17 cellular contexts compared by ENCODE assay signal in the genomic region with DNA sequence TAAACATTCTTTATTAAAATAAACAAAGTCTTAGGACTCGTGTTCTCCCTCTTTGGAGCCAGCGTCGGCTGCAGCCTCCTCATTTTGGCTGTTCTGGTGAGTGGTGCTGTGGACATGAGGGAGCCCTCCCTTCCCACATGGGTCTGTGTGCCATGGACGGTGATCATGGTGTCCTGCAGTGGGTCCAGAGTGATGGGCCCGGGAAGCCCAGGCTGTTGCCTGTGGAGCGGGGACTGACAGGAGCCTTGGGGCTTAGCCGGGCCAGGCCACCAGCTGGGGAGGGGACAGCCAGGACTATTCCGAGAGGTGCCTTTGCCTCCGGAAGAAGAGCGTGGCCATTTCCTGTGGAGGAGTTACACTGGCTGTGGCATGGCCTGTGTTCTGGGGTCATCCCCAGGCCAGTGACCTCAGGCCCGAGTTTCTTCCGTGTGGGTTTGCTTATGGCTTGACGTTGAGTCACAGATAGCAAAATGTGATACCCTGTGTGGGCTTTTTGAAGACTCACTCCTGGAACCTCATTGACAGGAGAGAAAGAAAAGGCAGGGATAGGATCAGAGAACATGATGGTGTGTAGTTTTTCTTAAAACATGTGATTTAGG.
A peak's percentile ranks its signal among the peaks of the same experiment; 100 is the strongest.
DNase-seq lines count a peak whose midpoint lies in the region; ATAC-seq and TF ChIP-seq lines count a peak whose summit lies in the region.
"Had no signal": no experiment of that assay in that cellular context is flagged by ENCODE, and none has a peak within 500 bp of the region (broad histone marks: within the 10 kb centered on the region; RNA-seq: fewer than 3 reads in every experiment).

No MANE protein-coding gene starts in this region.

- DNase-seq in CD14-positive monocyte (ENCODE audit: low spot score) = no peak
- DNase-seq in GM23338 (ENCODE audit: low spot score) = no peak
- DNase-seq in mucosa of descending colon = peak in 2 of 3 donors; percentile 13 to 43
- no peak for DNase-seq in LoVo (ENCODE audit: low spot score)
- DNase-seq in NCI-H526 treated with DMSO at 0.1 percent for 48 hours (lab: John Stamatoyannopoulos, UW) = no peak
- no peak for DNase-seq in NCI-H446 treated with DMSO at 0.1 percent for 48 hours (lab: John Stamatoyannopoulos, UW)
- DNase-seq: activated CD4-positive, alpha-beta T cell treated with anti-CD3 and anti-CD28 coated beads for 1 hour; activated T-cell treated with anti-CD3 and anti-CD28 coated beads, Interleukin-2, amount 50 U/mL, for 48 hours; anterior cingulate cortex; Caco-2; foreskin melanocyte; KBM-7; naive thymus-derived CD8-positive, alpha-beta T cell; NCI-H1048 had no signal

- H3K36me3 Mint-ChIP-seq in CD14-positive monocyte = peaks cover 89 to 99% of the 10 kb centered on the region in 2 donors
- H3K36me3 Mint-ChIP-seq in GM23338 (ENCODE audit: low read depth) = peaks cover 98% of the 10 kb centered on the region
- peaks cover 98% of the 10 kb centered on the region for H3K36me3 Mint-ChIP-seq in activated T-helper 17 cell treated with anti-CD3 and anti-CD28 coated beads, Interleukin-2, amount 50 U/mL, for 72 hours (ENCODE audit: low read depth)

- H2AFZ ChIP-seq in GM23338 = no peak overlapping the region

- no peaks in the 10 kb centered on the region for H3K9me3 ChIP-seq in mucosa of descending colon
- H3K9me3 ChIP-seq: Caco-2 had no signal

- no peaks in the 10 kb centered on the region for H3K9me3 Mint-ChIP-seq in CD14-positive monocyte
- peaks cover 6% of the 10 kb centered on the region; the same call in 2 of the 3 replicates for H3K9me3 Mint-ChIP-seq in GM23338
- no peaks in the 10 kb centered on the region for H3K9me3 Mint-ChIP-seq in activated T-helper 17 cell treated with anti-CD3 and anti-CD28 coated beads, Interleukin-2, amount 50 U/mL, for 72 hours
- H3K9me3 Mint-ChIP-seq: naive thymus-derived CD8-positive, alpha-beta T cell; T-helper 1 cell treated with Interleukin-12 subunit alpha and Interleukin-12 subunit beta and Interleukin-4 antibody, amounts not matched to agents 30 μg/mL and 1 μg/mL, for 36 hours had no signal

- H3K4me1 ChIP-seq in GM23338 (ENCODE audit: insufficient read depth) (peaks cover 14% of the 10 kb centered on the region), mucosa of descending colon (ENCODE audit: low read depth) (no peaks in the 10 kb centered on the region)
- H3K4me1 ChIP-seq: Caco-2 had no signal

- no peaks in the 10 kb centered on the region for H3K9me2 ChIP-seq in GM23338 (ENCODE audit: insufficient read depth)

- H3K27me3 Mint-ChIP-seq in CD14-positive monocyte (ENCODE audit: low read depth in 3 of 3) (peaks cover 0 to 5% (median 3%) of the 10 kb centered on the region in 3 donors), GM23338 (ENCODE audit: insufficient read depth, low read depth, poor library complexity) (peaks cover 70% of the 10 kb centered on the region)
- H3K27me3 Mint-ChIP-seq in activated T-helper 17 cell treated with anti-CD3 and anti-CD28 coated beads, Interleukin-2, amount 50 U/mL, for 72 hours = no peaks in the 10 kb centered on the region
- H3K27me3 Mint-ChIP-seq: naive thymus-derived CD8-positive, alpha-beta T cell had no signal

- H3K4me3 ChIP-seq in GM23338 (no peak overlapping the region), mucosa of descending colon (no peak overlapping the region)

- H3K27me3 ChIP-seq in GM23338 (ENCODE audit: insufficient read depth) = no peaks in the 10 kb centered on the region

- H3K4me3 Mint-ChIP-seq in CD14-positive monocyte (no peak overlapping the region), GM23338 (no peak overlapping the region)
- H3K4me3 Mint-ChIP-seq in activated T-helper 17 cell treated with anti-CD3 and anti-CD28 coated beads, Interleukin-2, amount 50 U/mL, for 72 hours = no peak overlapping the region
- H3K4me3 Mint-ChIP-seq: naive thymus-derived CD8-positive, alpha-beta T cell; T-helper 1 cell treated with Interleukin-12 subunit alpha and Interleukin-12 subunit beta and Interleukin-4 antibody, amounts not matched to agents 30 μg/mL and 1 μg/mL, for 36 hours had no signal

- H3K4me1 Mint-ChIP-seq in CD14-positive monocyte = peaks cover 30% of the 10 kb centered on the region
- H3K4me1 Mint-ChIP-seq in GM23338 = peaks cover 46% of the 10 kb centered on the region
- no peaks in the 10 kb centered on the region for H3K4me1 Mint-ChIP-seq in activated T-helper 17 cell treated with anti-CD3 and anti-CD28 coated beads, Interleukin-2, amount 50 U/mL, for 72 hours

- H3K27ac ChIP-seq in GM23338 (ENCODE audit: low read depth) = peak overlapping the region; percentile 34

- H4K20me1 ChIP-seq in GM23338 (replicated peaks; ENCODE audit: insufficient read depth) = peaks cover 76% of the 10 kb centered on the region

- ATAC-seq in GM23338 = no peak
- ATAC-seq in activated T-helper 17 cell treated with anti-CD3 and anti-CD28 coated beads, Interleukin-2, amount 50 U/mL, for 72 hours (replicated peaks) = peak; percentile 26
- no peak for ATAC-seq in mucosa of descending colon
- no peak for ATAC-seq in HG03025 (IDR thresholded peaks at IDR 0.05; ENCODE audit: low FRiP score, unreplicated experiment)
- ATAC-seq: naive thymus-derived CD8-positive, alpha-beta T cell had no signal

- peaks cover 57% of the 10 kb centered on the region for H3F3A ChIP-seq in GM23338 (replicated peaks; ENCODE audit: low read depth)

- H3K4me2 ChIP-seq in GM23338 = no peak overlapping the region

- intact Hi-C loops in CD14-positive monocyte (cut with micrococcal nuclease) (no loop called here), mucosa of descending colon (cut with DNase I, micrococcal nuclease) (loop anchor here in 1 of 2 donors (10.0 kb wide), 1 partner anchor 115 kb away; no protein-coding TSS in a partner anchor)

- H3K27ac Mint-ChIP-seq in CD14-positive monocyte (peak overlapping the region; percentile 90 to 97 (median 93)), GM23338 (peak overlapping the region; percentile 87)
- H3K27ac Mint-ChIP-seq in activated T-helper 17 cell treated with anti-CD3 and anti-CD28 coated beads, Interleukin-2, amount 50 U/mL, for 72 hours = peak overlapping the region; percentile 63
- H3K27ac Mint-ChIP-seq: T-helper 1 cell treated with Interleukin-12 subunit alpha and Interleukin-12 subunit beta and Interleukin-4 antibody, amounts not matched to agents 30 μg/mL and 1 μg/mL, for 36 hours had no signal

- peaks cover 78% of the 10 kb centered on the region for H3K79me2 ChIP-seq in GM23338 (replicated peaks; ENCODE audit: insufficient read depth)

- peaks cover 64% of the 10 kb centered on the region for H3K36me3 ChIP-seq in GM23338 (ENCODE audit: insufficient read depth)
- peaks cover 5% of the 10 kb centered on the region for H3K36me3 ChIP-seq in mucosa of descending colon (ENCODE audit: low read depth)

- TF ChIP-seq CTCF in CD14-positive monocyte (IDR thresholded peaks at IDR 0.05) (no peak), GM23338 (conservative IDR thresholded peaks at IDR 0.05; ENCODE audit: low read depth in 2 of 2) (no peak), mucosa of descending colon (IDR thresholded peaks at IDR 0.05) (no peak)

TF ChIP-seq in GM23338, 12 proteins besides CTCF, POLR2A, EP300 and RAD21:
- TF ChIP-seq STAT1 (IDR thresholded peaks at IDR 0.05; ENCODE audit: unreplicated experiment) = no peak
- TF ChIP-seq EZH2phosphoT487 (IDR thresholded peaks at IDR 0.05; ENCODE audit: unreplicated experiment) = no peak
- no peak for TF ChIP-seq EZH2 (IDR thresholded peaks at IDR 0.05; ENCODE audit: low read depth, unreplicated experiment)
- TF ChIP-seq NANOG (IDR thresholded peaks at IDR 0.05; ENCODE audit: borderline replicate concordance) = no peak
- 0 out of 2 replicates have a peak, but pooled peaks have one; percentile 31 for TF ChIP-seq POLR2AphosphoS5 (IDR thresholded peaks at IDR 0.05; ENCODE audit: low read depth)

Comparison
In these comparisons a context has a peak if more than half of its experiments do, and no peak if none do; other contexts are left out.
1. DNase-seq: peak in mucosa of descending colon (2 of 3); none in CD14-positive monocyte (single experiment), GM23338 (single experiment), LoVo (single experiment), NCI-H526 treated with DMSO at 0.1 percent for 48 hours (single experiment) and NCI-H446 treated with DMSO at 0.1 percent for 48 hours (single experiment).
2. Peak in every context shown above with its lines, with median percentiles within 50 percentile points of each other: H3K27ac Mint-ChIP-seq.